ENCODE assay signal across 21 cellular contexts in the genomic region with DNA sequence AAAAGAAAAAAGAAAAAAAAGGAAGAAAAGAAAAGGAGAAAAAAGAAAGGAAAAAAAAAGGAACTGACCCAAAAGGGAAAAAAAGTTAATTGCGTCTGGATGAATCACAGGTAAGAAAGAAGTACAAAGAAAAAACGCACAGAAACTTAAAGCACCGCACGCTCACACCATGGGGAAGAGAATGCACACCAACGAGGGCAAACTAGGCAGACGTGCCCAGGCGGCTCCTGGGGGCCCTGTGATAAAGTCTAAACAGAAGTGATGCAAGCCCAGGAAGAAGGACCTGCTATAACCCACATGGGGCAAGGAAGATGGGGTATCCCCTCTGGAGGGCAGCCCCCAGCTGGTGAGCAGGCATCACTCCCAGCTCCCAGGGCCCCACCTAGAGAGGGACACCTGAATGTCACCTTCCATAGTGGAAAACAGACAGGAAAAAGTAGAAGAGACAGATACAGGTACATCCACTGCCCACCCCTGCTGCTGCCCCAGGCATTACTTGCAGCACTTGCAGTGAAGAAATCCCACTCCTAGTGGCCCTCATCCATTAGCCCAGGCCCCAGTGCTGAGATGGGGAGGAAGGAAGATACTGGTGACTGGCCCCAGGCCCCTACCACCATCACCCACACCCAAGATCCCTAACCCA. TPM values are rescaled to one million over a fixed set of nuclear protein-coding genes. Genes with fewer than 3 reads are reported as not detected.
DNase-seq lines count a peak whose midpoint lies in the region; ATAC-seq and TF ChIP-seq lines count a peak whose summit lies in the region.
"Had no signal": no experiment of that assay in that cellular context is flagged by ENCODE, and none has a peak within 500 bp of the region (broad histone marks: within the 10 kb centered on the region; RNA-seq: fewer than 3 reads in every experiment).

No MANE protein-coding gene starts in this region.

- H4K20me1 ChIP-seq in GM23338 (replicated peaks; ENCODE audit: insufficient read depth) = peaks cover 73% of the 10 kb centered on the region

- H3K4me1 Mint-ChIP-seq in activated naive CD4-positive, alpha-beta T cell treated with anti-CD3 and anti-CD28 coated beads, Interleukin-2, amount 10 ng/mL, durations not matched to agents 7 days and 5 days = peaks cover 19% of the 10 kb centered on the region
- H3K4me1 Mint-ChIP-seq in GM23338 = peaks cover 29% of the 10 kb centered on the region
- peaks cover 11% of the 10 kb centered on the region for H3K4me1 Mint-ChIP-seq in activated T-helper 17 cell treated with anti-CD3 and anti-CD28 coated beads, Interleukin-2, amount 50 U/mL, for 72 hours
- H3K4me1 Mint-ChIP-seq: mesothelial cell of epicardium had no signal

- H3K9me2 ChIP-seq in GM23338 (ENCODE audit: insufficient read depth) = no peaks in the 10 kb centered on the region

- in situ Hi-C loops in GM13976 (cut with MboI; ENCODE audit: low sequenced_read_pairs, unreplicated experiment) = no loop called here

- H3K36me3 Mint-ChIP-seq in activated naive CD4-positive, alpha-beta T cell treated with anti-CD3 and anti-CD28 coated beads, Interleukin-2, amount 10 ng/mL, durations not matched to agents 7 days and 5 days = peaks cover 87% of the 10 kb centered on the region
- peaks cover 95% of the 10 kb centered on the region for H3K36me3 Mint-ChIP-seq in GM23338 (ENCODE audit: low read depth)
- H3K36me3 Mint-ChIP-seq in activated T-helper 17 cell treated with anti-CD3 and anti-CD28 coated beads, Interleukin-2, amount 50 U/mL, for 72 hours (ENCODE audit: low read depth) = peaks cover 100% of the 10 kb centered on the region

- H3K4me3 Mint-ChIP-seq in activated naive CD4-positive, alpha-beta T cell treated with anti-CD3 and anti-CD28 coated beads, Interleukin-2, amount 10 ng/mL, durations not matched to agents 7 days and 5 days = no peak overlapping the region
- H3K4me3 Mint-ChIP-seq in GM23338 = no peak overlapping the region
- no peak overlapping the region for H3K4me3 Mint-ChIP-seq in activated T-helper 17 cell treated with anti-CD3 and anti-CD28 coated beads, Interleukin-2, amount 50 U/mL, for 72 hours
- H3K4me3 Mint-ChIP-seq: mesothelial cell of epicardium; naive thymus-derived CD4-positive, alpha-beta T cell had no signal

- no peak for TF ChIP-seq CTCF in GM23338 (conservative IDR thresholded peaks at IDR 0.05; ENCODE audit: low read depth in 2 of 2)
- no peak for TF ChIP-seq CTCF in neutrophil (IDR thresholded peaks at IDR 0.05)
- TF ChIP-seq CTCF in GM13976 (IDR thresholded peaks at IDR 0.05; ENCODE audit: borderline replicate concordance, control extremely low read depth, extremely low read depth, insufficient read depth, missing control alignments) = no peak

- CTCF ChIA-PET in activated naive CD4-positive, alpha-beta T cell treated with anti-CD3 and anti-CD28 coated beads, Interleukin-2, amount 10 ng/mL, durations not matched to agents 7 days and 5 days (lab: Charles Lee) = interaction anchor here (0.8 to 1.3 kb wide), 3 partner anchors 10 to 57 kb away, joined by 3 read pairs; no protein-coding TSS in a partner anchor

- H3K36me3 ChIP-seq in GM23338 (ENCODE audit: insufficient read depth) (peaks cover 63% of the 10 kb centered on the region), neutrophil (peaks cover 78% of the 10 kb centered on the region)

- H3K4me1 ChIP-seq in GM23338 (ENCODE audit: insufficient read depth) = peaks cover 27% of the 10 kb centered on the region
- peaks cover 5 to 9% of the 10 kb centered on the region in 2 experiments for H3K4me1 ChIP-seq in neutrophil (ENCODE audit: control insufficient read depth in 1 of 2, insufficient read depth in 1 of 2, low read depth in 1 of 2, low read length in 1 of 2)

- 0 out of 2 replicates have a peak, but pooled peaks cover 24% of the 10 kb centered on the region for H3F3A ChIP-seq in GM23338 (replicated peaks; ENCODE audit: low read depth)

- H3K27me3 ChIP-seq in GM23338 (ENCODE audit: insufficient read depth) = no peaks in the 10 kb centered on the region
- H3K27me3 ChIP-seq in neutrophil = no peaks in the 10 kb centered on the region
- H3K27me3 ChIP-seq: left lung had no signal

- H3K79me2 ChIP-seq in GM23338 (replicated peaks; ENCODE audit: insufficient read depth) = peaks cover 88% of the 10 kb centered on the region

- H3K9me3 Mint-ChIP-seq in activated naive CD4-positive, alpha-beta T cell treated with anti-CD3 and anti-CD28 coated beads, Interleukin-2, amount 10 ng/mL, durations not matched to agents 7 days and 5 days = no peaks in the 10 kb centered on the region
- no peaks in the 10 kb centered on the region for H3K9me3 Mint-ChIP-seq in GM23338
- no peaks in the 10 kb centered on the region for H3K9me3 Mint-ChIP-seq in activated T-helper 17 cell treated with anti-CD3 and anti-CD28 coated beads, Interleukin-2, amount 50 U/mL, for 72 hours
- H3K9me3 Mint-ChIP-seq: mesothelial cell of epicardium; naive thymus-derived CD4-positive, alpha-beta T cell had no signal

- H3K27ac ChIP-seq in GM23338 (ENCODE audit: low read depth) = no peak overlapping the region
- peak overlapping the region; percentile 3 for H3K27ac ChIP-seq in neutrophil
- H3K27ac ChIP-seq: left lung had no signal

- no peak overlapping the region for H3K4me2 ChIP-seq in GM23338

- H3K4me3 ChIP-seq in GM23338 (no peak overlapping the region), neutrophil (ENCODE audit: low read depth in 1 of 2, low read length in 1 of 2) (no peak overlapping the region)
- H3K4me3 ChIP-seq: left lung had no signal

- H2AFZ ChIP-seq in GM23338 = no peak overlapping the region

- peak overlapping the region; percentile 74 for H3K27ac Mint-ChIP-seq in activated naive CD4-positive, alpha-beta T cell treated with anti-CD3 and anti-CD28 coated beads, Interleukin-2, amount 10 ng/mL, durations not matched to agents 7 days and 5 days
- peak overlapping the region; percentile 60 for H3K27ac Mint-ChIP-seq in GM23338
- peak overlapping the region; percentile 74 for H3K27ac Mint-ChIP-seq in activated T-helper 17 cell treated with anti-CD3 and anti-CD28 coated beads, Interleukin-2, amount 50 U/mL, for 72 hours
- H3K27ac Mint-ChIP-seq: mesothelial cell of epicardium had no signal

- H3K9me3 ChIP-seq in neutrophil = no peaks in the 10 kb centered on the region
- H3K9me3 ChIP-seq: left lung had no signal

- H3K27me3 Mint-ChIP-seq in activated naive CD4-positive, alpha-beta T cell treated with anti-CD3 and anti-CD28 coated beads, Interleukin-2, amount 10 ng/mL, durations not matched to agents 7 days and 5 days = no peaks in the 10 kb centered on the region
- H3K27me3 Mint-ChIP-seq in GM23338 (ENCODE audit: insufficient read depth, low read depth, poor library complexity) = peaks cover 5% of the 10 kb centered on the region
- H3K27me3 Mint-ChIP-seq in activated T-helper 17 cell treated with anti-CD3 and anti-CD28 coated beads, Interleukin-2, amount 50 U/mL, for 72 hours = no peaks in the 10 kb centered on the region
- H3K27me3 Mint-ChIP-seq: naive thymus-derived CD4-positive, alpha-beta T cell had no signal

- ATAC-seq in GM23338 (no peak), GM19463 (IDR thresholded peaks at IDR 0.05; ENCODE audit: unreplicated experiment) (no peak)
- peak; percentile 16 for ATAC-seq in activated T-helper 17 cell treated with anti-CD3 and anti-CD28 coated beads, Interleukin-2, amount 50 U/mL, for 72 hours (replicated peaks)
- ATAC-seq: left lung; naive thymus-derived CD4-positive, alpha-beta T cell; SK-N-SH treated with all-trans-retinoic acid at 6 μM for 48 hours had no signal

- no peak for DNase-seq in activated naive CD4-positive, alpha-beta T cell treated with anti-CD3 and anti-CD28 coated beads, Interleukin-2, amount 10 ng/mL, durations not matched to agents 7 days and 5 days
- no peak for DNase-seq in activated naive CD4-positive, alpha-beta T cell treated with anti-CD3 and anti-CD28 coated beads, Interleukin-2, amount 50 U/mL, for 16 hours
- DNase-seq in GM23338 (ENCODE audit: low spot score) (no peak), GM13976 (ENCODE audit: low spot score) (no peak), mesenteric fat pad (ENCODE audit: low spot score) (no peak)
- DNase-seq: ACHN; activated CD4-positive, alpha-beta T cell treated with anti-CD3 and anti-CD28 coated beads, Interleukin-2, amount 50 U/mL, for 48 hours; C1 segment of cervical spinal cord; foreskin melanocyte; left lung; naive thymus-derived CD4-positive, alpha-beta T cell; NCI-H1105; NCI-H2029; NCI-H69; retina had no signal

TF ChIP-seq in GM23338, 12 proteins besides CTCF, POLR2A, EP300 and RAD21 (continues in another document):
- TF ChIP-seq POLR2AphosphoS5 (IDR thresholded peaks at IDR 0.05; ENCODE audit: low read depth) (no peak), ZNF114 (CRISPR knock-in tag; IDR thresholded peaks at IDR 0.05) (no peak)

RNA-seq across cellular contexts. Expression of a gene that starts 28.9 kb away (rescaled TPM):
- 181 and 183 TPM in 2 replicates for total RNA-seq in GM23338 (2014; rRNA removed; shearing (Covaris generic))
- 171 and 189 TPM in 2 replicates for polyA plus RNA-seq in GM23338 (2016; fragmentation: Nextera tagmentation; extraction: Ambion mirVana)
- 100 to 1,000 TPM; 301 to 344 TPM for total RNA-seq in activated T-helper 17 cell treated with anti-CD3 and anti-CD28 coated beads, Interleukin-2, amount 50 U/mL, for 72 hours
- total RNA-seq in mesenteric fat pad = 96.1 TPM

RNA-seq across cellular contexts. Expression of a gene that starts 34.0 kb away (rescaled TPM):
- total RNA-seq in GM23338 (2014; rRNA removed; shearing (Covaris generic)) = 3.8 TPM in 1 of 2 replicates, not detected in the other
- polyA plus RNA-seq in GM23338 (2016; fragmentation: Nextera tagmentation; extraction: Ambion mirVana) = 16.5 and 19.2 TPM in 2 replicates
- total RNA-seq in activated T-helper 17 cell treated with anti-CD3 and anti-CD28 coated beads, Interleukin-2, amount 50 U/mL, for 72 hours = 1 to 10 TPM; 5.6 to 9.1 TPM
- 6.8 TPM for total RNA-seq in mesenteric fat pad
- total RNA-seq: cerebellum had no signal
- polyA plus RNA-seq: naive thymus-derived CD4-positive, alpha-beta T cell had no signal
